ENCODE assay signal across 2 cellular contexts in genomic region chr12:98592825-98593322, GRCh38.
TF ChIP-seq lines count a peak whose summit lies in the region.

No MANE protein-coding gene starts in this region.

TF ChIP-seq in K562, 482 proteins besides CTCF, POLR2A, EP300 and RAD21 (continued from another document and continues in another):
- TF ChIP-seq PTRF (tag; IDR thresholded peaks at IDR 0.05) (0 out of 2 replicates have a peak, but pooled peaks have one; percentile 13), SMARCA4 (IDR thresholded peaks at IDR 0.05) (peak; percentile 43; the same call in 1 of the 2 replicates), XRCC4 (IDR thresholded peaks at IDR 0.05; ENCODE audit: extremely low read depth, insufficient read depth, insufficient read length) (no peak), GATA2 (CRISPR knock-in tag; IDR thresholded peaks at IDR 0.05) (peak; percentile 53; the same call in 1 of the 2 replicates), POLR3A (IDR thresholded peaks at IDR 0.05; ENCODE audit: borderline replicate concordance, extremely low read depth, insufficient read depth, insufficient read length) (no peak), NR2C2 (CRISPR knock-in tag; IDR thresholded peaks at IDR 0.05) (no peak), NR2C2 (tag; IDR thresholded peaks at IDR 0.05) (peak; percentile 6; the same call in 1 of the 2 replicates), KLF6 (CRISPR knock-in tag; IDR thresholded peaks at IDR 0.05; ENCODE audit: borderline replicate concordance) (no peak), THAP7 (CRISPR knock-in tag; IDR thresholded peaks at IDR 0.05) (no peak), CBX3 (IDR thresholded peaks at IDR 0.05; ENCODE audit: borderline replicate concordance in 1 of 2, low read length in 2 of 2) (no peak), PATZ1 (CRISPR knock-in tag; IDR thresholded peaks at IDR 0.05; ENCODE audit: borderline replicate concordance) (no peak), DIDO1 (tag; IDR thresholded peaks at IDR 0.05; ENCODE audit: low read depth) (no peak), THRB (CRISPR knock-in tag; conservative IDR thresholded peaks at IDR 0.05) (no peak), ZNF253 (CRISPR knock-in tag; conservative IDR thresholded peaks at IDR 0.05) (no peak), HNRNPLL (IDR thresholded peaks at IDR 0.05; ENCODE audit: low read depth, low read length, poor library complexity, severe bottlenecking) (no peak), MED1 (CRISPR knock-in tag; IDR thresholded peaks at IDR 0.05; ENCODE audit: borderline replicate concordance) (no peak), ARID3B (CRISPR knock-in tag; IDR thresholded peaks at IDR 0.05; ENCODE audit: borderline replicate concordance) (no peak), MXI1 (IDR thresholded peaks at IDR 0.05; ENCODE audit: low read depth, low read length) (no peak), KHSRP (IDR thresholded peaks at IDR 0.05) (no peak), MEIS2 (IDR thresholded peaks at IDR 0.05; ENCODE audit: partially characterized antibody) (no peak), MTA1 (IDR thresholded peaks at IDR 0.05; ENCODE audit: borderline replicate concordance) (no peak), HEY1 (CRISPR knock-in tag; IDR thresholded peaks at IDR 0.05; ENCODE audit: borderline replicate concordance) (no peak), TAL1 (IDR thresholded peaks at IDR 0.05) (no peak), ZNF384 (IDR thresholded peaks at IDR 0.05; ENCODE audit: low read depth, low read length) (no peak), ZZZ3 (IDR thresholded peaks at IDR 0.05) (no peak), ZBTB43 (CRISPR knock-in tag; IDR thresholded peaks at IDR 0.05) (no peak), ZNF699 (CRISPR knock-in tag; IDR thresholded peaks at IDR 0.05; ENCODE audit: insufficient replicate concordance) (no peak), SNIP1 (IDR thresholded peaks at IDR 0.05; ENCODE audit: low read depth) (no peak), SRSF9 (IDR thresholded peaks at IDR 0.05; ENCODE audit: borderline replicate concordance, low read depth, low read length) (no peak), ZNF75A (CRISPR knock-in tag; IDR thresholded peaks at IDR 0.05) (no peak), TEAD4 (IDR thresholded peaks at IDR 0.05; ENCODE audit: low read length) (peak; percentile 33; the same call in 1 of the 2 replicates), TEAD4 (CRISPR knock-in tag; IDR thresholded peaks at IDR 0.05; ENCODE audit: borderline replicate concordance) (no peak), ZNF584 (CRISPR knock-in tag; IDR thresholded peaks at IDR 0.05; ENCODE audit: low read depth) (no peak)

TF ChIP-seq in GM12891, 5 proteins besides CTCF, POLR2A, EP300 and RAD21 (continued from another document):
- no peak for TF ChIP-seq TAF1 (IDR thresholded peaks at IDR 0.05; ENCODE audit: low read depth, low read length)
- TF ChIP-seq POU2F2 (IDR thresholded peaks at IDR 0.05; ENCODE audit: low read depth, low read length): no peak
